Comparison of ENCODE assay signal across 1 cellular context in the genomic region with DNA sequence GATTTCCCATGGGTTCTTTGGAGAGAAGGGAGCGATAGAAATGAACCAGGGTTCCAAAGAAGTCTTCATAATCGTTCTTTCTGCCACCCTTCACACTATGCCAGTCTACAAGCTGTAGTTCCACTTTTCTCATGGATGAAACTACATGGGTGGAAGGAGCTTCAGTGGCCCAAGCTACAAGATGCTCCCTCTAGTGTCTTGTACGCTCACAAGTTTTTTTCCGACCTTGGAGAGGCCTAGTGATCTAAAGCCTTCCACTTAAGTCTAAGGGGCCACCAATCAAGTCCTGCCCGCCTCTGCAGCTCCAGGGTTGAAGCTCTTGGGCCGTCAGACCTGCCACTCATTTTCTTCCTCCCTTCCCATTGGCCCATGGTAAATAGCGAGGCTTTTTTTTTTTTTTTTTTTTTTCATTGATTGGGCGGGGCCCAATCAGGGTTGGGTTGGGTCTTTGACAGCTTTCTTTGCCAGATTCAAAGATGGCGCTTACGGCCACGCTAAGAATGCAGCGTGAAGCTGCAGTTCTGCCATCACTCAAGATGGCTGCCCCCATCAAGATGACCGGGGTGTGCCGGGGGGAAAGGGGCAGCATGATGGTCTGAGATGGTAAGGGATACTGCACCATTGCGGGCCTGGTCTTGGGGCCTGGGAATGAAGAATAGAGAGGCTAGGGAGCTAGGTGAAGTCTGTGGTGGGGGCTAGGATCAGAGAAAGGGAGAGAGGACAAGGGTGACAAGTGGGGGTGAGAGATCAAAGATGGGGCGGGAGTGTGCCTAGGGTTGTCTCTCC.
TF ChIP-seq lines count a peak whose summit lies in the region.

A gene (plus strand): TSS at position 527 of the 786 bp plus-strand sequence. CDS start 430 bp downstream, outside the sequence.

TF ChIP-seq in HepG2, 621 proteins besides CTCF, POLR2A, EP300 and RAD21 (continued from another document and continues in another):
- TF ChIP-seq ATF7 (IDR thresholded peaks at IDR 0.05) (no peak), ATF7 (CRISPR knock-in tag; IDR thresholded peaks at IDR 0.05) (no peak), CENPT (CRISPR knock-in tag; IDR thresholded peaks at IDR 0.05; ENCODE audit: low read depth) (no peak), ZNF24 (IDR thresholded peaks at IDR 0.05) (no peak), ZNF766 (CRISPR knock-in tag; IDR thresholded peaks at IDR 0.05; ENCODE audit: borderline replicate concordance) (no peak), TBP (CRISPR knock-in tag; IDR thresholded peaks at IDR 0.05) (no peak), NFE2 (CRISPR knock-in tag; IDR thresholded peaks at IDR 0.05) (no peak), SMAD3 (CRISPR knock-in tag; IDR thresholded peaks at IDR 0.05) (no peak), HNRNPUL1 (IDR thresholded peaks at IDR 0.05; ENCODE audit: low read depth, low read length) (no peak), FOXK2 (IDR thresholded peaks at IDR 0.05) (peak; percentile 19; the same call in 1 of the 2 replicates), DPF2 (CRISPR knock-in tag; IDR thresholded peaks at IDR 0.05; ENCODE audit: borderline replicate concordance, low read depth) (no peak), SATB2 (CRISPR knock-in tag; IDR thresholded peaks at IDR 0.05) (no peak), DR1 (CRISPR knock-in tag; IDR thresholded peaks at IDR 0.05) (no peak), NR2F6 (IDR thresholded peaks at IDR 0.05) (no peak), NR2F6 (CRISPR knock-in tag; IDR thresholded peaks at IDR 0.05) (0 out of 2 replicates have a peak, but pooled peaks have one; percentile 19), RFXANK (CRISPR knock-in tag; IDR thresholded peaks at IDR 0.05) (no peak), ZNF775 (CRISPR knock-in tag; IDR thresholded peaks at IDR 0.05; ENCODE audit: borderline replicate concordance) (no peak), BHLHE40 (IDR thresholded peaks at IDR 0.05; ENCODE audit: low read length) (no peak), PHF21A (CRISPR knock-in tag; IDR thresholded peaks at IDR 0.05) (peak; percentile 66; the same call in 1 of the 2 replicates), RBFOX2 (IDR thresholded peaks at IDR 0.05; ENCODE audit: low read depth, low read length) (no peak), WIZ (CRISPR knock-in tag; IDR thresholded peaks at IDR 0.05) (no peak), NONO (IDR thresholded peaks at IDR 0.05) (no peak), NONO (CRISPR knock-in tag; conservative IDR thresholded peaks at IDR 0.05) (no peak; the same call in 1 of the 2 replicates), RCOR2 (CRISPR knock-in tag; IDR thresholded peaks at IDR 0.05) (no peak), KLF12 (CRISPR knock-in tag; IDR thresholded peaks at IDR 0.05; ENCODE audit: borderline replicate concordance) (no peak), KAT7 (CRISPR knock-in tag; IDR thresholded peaks at IDR 0.05; ENCODE audit: borderline replicate concordance) (peak; percentile 31; the same call in 1 of the 2 replicates), HMGA1 (CRISPR knock-in tag; conservative IDR thresholded peaks at IDR 0.05) (no peak), SP2 (CRISPR knock-in tag; IDR thresholded peaks at IDR 0.05) (peak; percentile 93), HHEX (CRISPR knock-in tag; IDR thresholded peaks at IDR 0.05) (no peak), SALL1 (CRISPR knock-in tag; IDR thresholded peaks at IDR 0.05) (no peak; the same call in none of the 2 replicates), EEA1 (CRISPR knock-in tag; IDR thresholded peaks at IDR 0.05; ENCODE audit: borderline replicate concordance) (no peak), ZNF530 (CRISPR knock-in tag; IDR thresholded peaks at IDR 0.05; ENCODE audit: low read depth) (no peak), TEAD2 (CRISPR knock-in tag; IDR thresholded peaks at IDR 0.05) (no peak), RBAK (CRISPR knock-in tag; IDR thresholded peaks at IDR 0.05) (no peak), GFI1 (CRISPR knock-in tag; IDR thresholded peaks at IDR 0.05; ENCODE audit: borderline replicate concordance) (peak; percentile 10; the same call in 1 of the 2 replicates), ZC3H13 (CRISPR knock-in tag; IDR thresholded peaks at IDR 0.05) (no peak), ZSCAN31 (CRISPR knock-in tag; IDR thresholded peaks at IDR 0.05; ENCODE audit: low read depth) (no peak), NFIC (IDR thresholded peaks at IDR 0.05; ENCODE audit: low read length) (no peak), ZNF468 (CRISPR knock-in tag; IDR thresholded peaks at IDR 0.05) (no peak), DNMT1 (CRISPR knock-in tag; IDR thresholded peaks at IDR 0.05) (no peak), HOXA3 (CRISPR knock-in tag; IDR thresholded peaks at IDR 0.05) (peak; percentile 71; the same call in 1 of the 2 replicates)
- TF ChIP-seq, protein P1, sequence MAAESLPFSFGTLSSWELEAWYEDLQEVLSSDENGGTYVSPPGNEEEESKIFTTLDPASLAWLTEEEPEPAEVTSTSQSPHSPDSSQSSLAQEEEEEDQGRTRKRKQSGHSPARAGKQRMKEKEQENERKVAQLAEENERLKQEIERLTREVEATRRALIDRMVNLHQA (CRISPR knock-in tag; IDR thresholded peaks at IDR 0.05): no peak
- TF ChIP-seq, protein P2, sequence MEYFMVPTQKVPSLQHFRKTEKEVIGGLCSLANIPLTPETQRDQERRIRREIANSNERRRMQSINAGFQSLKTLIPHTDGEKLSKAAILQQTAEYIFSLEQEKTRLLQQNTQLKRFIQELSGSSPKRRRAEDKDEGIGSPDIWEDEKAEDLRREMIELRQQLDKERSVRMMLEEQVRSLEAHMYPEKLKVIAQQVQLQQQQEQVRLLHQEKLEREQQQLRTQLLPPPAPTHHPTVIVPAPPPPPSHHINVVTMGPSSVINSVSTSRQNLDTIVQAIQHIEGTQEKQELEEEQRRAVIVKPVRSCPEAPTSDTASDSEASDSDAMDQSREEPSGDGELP (IDR thresholded peaks at IDR 0.05; ENCODE audit: borderline replicate concordance, low read depth): no peak
- TF ChIP-seq, protein P3, sequence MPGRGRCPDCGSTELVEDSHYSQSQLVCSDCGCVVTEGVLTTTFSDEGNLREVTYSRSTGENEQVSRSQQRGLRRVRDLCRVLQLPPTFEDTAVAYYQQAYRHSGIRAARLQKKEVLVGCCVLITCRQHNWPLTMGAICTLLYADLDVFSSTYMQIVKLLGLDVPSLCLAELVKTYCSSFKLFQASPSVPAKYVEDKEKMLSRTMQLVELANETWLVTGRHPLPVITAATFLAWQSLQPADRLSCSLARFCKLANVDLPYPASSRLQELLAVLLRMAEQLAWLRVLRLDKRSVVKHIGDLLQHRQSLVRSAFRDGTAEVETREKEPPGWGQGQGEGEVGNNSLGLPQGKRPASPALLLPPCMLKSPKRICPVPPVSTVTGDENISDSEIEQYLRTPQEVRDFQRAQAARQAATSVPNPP (CRISPR knock-in tag; IDR thresholded peaks at IDR 0.05): no peak
- TF ChIP-seq, protein P4, sequence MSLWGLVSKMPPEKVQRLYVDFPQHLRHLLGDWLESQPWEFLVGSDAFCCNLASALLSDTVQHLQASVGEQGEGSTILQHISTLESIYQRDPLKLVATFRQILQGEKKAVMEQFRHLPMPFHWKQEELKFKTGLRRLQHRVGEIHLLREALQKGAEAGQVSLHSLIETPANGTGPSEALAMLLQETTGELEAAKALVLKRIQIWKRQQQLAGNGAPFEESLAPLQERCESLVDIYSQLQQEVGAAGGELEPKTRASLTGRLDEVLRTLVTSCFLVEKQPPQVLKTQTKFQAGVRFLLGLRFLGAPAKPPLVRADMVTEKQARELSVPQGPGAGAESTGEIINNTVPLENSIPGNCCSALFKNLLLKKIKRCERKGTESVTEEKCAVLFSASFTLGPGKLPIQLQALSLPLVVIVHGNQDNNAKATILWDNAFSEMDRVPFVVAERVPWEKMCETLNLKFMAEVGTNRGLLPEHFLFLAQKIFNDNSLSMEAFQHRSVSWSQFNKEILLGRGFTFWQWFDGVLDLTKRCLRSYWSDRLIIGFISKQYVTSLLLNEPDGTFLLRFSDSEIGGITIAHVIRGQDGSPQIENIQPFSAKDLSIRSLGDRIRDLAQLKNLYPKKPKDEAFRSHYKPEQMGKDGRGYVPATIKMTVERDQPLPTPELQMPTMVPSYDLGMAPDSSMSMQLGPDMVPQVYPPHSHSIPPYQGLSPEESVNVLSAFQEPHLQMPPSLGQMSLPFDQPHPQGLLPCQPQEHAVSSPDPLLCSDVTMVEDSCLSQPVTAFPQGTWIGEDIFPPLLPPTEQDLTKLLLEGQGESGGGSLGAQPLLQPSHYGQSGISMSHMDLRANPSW (CRISPR knock-in tag; IDR thresholded peaks at IDR 0.05; ENCODE audit: borderline replicate concordance): no peak
- TF ChIP-seq, protein P5, sequence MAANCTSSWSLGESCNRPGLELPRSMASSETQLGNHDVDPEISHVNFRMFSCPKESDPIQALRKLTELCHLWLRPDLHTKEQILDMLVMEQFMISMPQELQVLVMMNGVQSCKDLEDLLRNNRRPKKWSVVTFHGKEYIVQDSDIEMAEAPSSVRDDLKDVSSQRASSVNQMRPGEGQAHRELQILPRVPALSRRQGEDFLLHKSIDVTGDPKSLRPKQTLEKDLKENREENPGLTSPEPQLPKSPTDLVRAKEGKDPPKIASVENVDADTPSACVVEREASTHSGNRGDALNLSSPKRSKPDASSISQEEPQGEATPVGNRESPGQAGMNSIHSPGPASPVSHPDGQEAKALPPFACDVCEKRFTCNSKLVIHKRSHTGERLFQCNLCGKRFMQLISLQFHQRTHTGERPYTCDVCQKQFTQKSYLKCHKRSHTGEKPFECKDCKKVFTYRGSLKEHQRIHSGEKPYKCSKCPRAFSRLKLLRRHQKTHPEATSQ (CRISPR knock-in tag; IDR thresholded peaks at IDR 0.05; ENCODE audit: borderline replicate concordance): no peak
- TF ChIP-seq, protein P6, sequence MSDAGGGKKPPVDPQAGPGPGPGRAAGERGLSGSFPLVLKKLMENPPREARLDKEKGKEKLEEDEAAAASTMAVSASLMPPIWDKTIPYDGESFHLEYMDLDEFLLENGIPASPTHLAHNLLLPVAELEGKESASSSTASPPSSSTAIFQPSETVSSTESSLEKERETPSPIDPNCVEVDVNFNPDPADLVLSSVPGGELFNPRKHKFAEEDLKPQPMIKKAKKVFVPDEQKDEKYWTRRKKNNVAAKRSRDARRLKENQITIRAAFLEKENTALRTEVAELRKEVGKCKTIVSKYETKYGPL (CRISPR knock-in tag; IDR thresholded peaks at IDR 0.05): no peak
- TF ChIP-seq, protein P7, sequence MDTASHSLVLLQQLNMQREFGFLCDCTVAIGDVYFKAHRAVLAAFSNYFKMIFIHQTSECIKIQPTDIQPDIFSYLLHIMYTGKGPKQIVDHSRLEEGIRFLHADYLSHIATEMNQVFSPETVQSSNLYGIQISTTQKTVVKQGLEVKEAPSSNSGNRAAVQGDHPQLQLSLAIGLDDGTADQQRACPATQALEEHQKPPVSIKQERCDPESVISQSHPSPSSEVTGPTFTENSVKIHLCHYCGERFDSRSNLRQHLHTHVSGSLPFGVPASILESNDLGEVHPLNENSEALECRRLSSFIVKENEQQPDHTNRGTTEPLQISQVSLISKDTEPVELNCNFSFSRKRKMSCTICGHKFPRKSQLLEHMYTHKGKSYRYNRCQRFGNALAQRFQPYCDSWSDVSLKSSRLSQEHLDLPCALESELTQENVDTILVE (CRISPR knock-in tag; IDR thresholded peaks at IDR 0.05): peak; percentile 53; the same call in 1 of the 2 replicates
- TF ChIP-seq, protein P8, sequence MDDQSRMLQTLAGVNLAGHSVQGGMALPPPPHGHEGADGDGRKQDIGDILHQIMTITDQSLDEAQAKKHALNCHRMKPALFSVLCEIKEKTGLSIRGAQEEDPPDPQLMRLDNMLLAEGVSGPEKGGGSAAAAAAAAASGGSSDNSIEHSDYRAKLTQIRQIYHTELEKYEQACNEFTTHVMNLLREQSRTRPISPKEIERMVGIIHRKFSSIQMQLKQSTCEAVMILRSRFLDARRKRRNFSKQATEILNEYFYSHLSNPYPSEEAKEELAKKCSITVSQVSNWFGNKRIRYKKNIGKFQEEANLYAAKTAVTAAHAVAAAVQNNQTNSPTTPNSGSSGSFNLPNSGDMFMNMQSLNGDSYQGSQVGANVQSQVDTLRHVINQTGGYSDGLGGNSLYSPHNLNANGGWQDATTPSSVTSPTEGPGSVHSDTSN (CRISPR knock-in tag; IDR thresholded peaks at IDR 0.05; ENCODE audit: borderline replicate concordance): no peak
- TF ChIP-seq, protein P9, sequence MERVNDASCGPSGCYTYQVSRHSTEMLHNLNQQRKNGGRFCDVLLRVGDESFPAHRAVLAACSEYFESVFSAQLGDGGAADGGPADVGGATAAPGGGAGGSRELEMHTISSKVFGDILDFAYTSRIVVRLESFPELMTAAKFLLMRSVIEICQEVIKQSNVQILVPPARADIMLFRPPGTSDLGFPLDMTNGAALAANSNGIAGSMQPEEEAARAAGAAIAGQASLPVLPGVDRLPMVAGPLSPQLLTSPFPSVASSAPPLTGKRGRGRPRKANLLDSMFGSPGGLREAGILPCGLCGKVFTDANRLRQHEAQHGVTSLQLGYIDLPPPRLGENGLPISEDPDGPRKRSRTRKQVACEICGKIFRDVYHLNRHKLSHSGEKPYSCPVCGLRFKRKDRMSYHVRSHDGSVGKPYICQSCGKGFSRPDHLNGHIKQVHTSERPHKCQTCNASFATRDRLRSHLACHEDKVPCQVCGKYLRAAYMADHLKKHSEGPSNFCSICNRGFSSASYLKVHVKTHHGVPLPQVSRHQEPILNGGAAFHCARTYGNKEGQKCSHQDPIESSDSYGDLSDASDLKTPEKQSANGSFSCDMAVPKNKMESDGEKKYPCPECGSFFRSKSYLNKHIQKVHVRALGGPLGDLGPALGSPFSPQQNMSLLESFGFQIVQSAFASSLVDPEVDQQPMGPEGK (CRISPR knock-in tag; IDR thresholded peaks at IDR 0.05): peak; percentile 20; the same call in 1 of the 2 replicates
- TF ChIP-seq, protein P10, sequence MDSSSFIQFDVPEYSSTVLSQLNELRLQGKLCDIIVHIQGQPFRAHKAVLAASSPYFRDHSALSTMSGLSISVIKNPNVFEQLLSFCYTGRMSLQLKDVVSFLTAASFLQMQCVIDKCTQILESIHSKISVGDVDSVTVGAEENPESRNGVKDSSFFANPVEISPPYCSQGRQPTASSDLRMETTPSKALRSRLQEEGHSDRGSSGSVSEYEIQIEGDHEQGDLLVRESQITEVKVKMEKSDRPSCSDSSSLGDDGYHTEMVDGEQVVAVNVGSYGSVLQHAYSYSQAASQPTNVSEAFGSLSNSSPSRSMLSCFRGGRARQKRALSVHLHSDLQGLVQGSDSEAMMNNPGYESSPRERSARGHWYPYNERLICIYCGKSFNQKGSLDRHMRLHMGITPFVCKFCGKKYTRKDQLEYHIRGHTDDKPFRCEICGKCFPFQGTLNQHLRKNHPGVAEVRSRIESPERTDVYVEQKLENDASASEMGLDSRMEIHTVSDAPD (CRISPR knock-in tag; IDR thresholded peaks at IDR 0.05): no peak
- TF ChIP-seq, protein P11, sequence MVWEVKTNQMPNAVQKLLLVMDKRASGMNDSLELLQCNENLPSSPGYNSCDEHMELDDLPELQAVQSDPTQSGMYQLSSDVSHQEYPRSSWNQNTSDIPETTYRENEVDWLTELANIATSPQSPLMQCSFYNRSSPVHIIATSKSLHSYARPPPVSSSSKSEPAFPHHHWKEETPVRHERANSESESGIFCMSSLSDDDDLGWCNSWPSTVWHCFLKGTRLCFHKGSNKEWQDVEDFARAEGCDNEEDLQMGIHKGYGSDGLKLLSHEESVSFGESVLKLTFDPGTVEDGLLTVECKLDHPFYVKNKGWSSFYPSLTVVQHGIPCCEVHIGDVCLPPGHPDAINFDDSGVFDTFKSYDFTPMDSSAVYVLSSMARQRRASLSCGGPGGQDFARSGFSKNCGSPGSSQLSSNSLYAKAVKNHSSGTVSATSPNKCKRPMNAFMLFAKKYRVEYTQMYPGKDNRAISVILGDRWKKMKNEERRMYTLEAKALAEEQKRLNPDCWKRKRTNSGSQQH (CRISPR knock-in tag; IDR thresholded peaks at IDR 0.05; ENCODE audit: low read depth): 0 out of 2 replicates have a peak, but pooled peaks have one; percentile 50
